In genomic region chr7:98705620-98706019, GRCh38 we compare ENCODE assay signal across 29 cellular contexts.
"Had no signal": no experiment of that assay in that cellular context is flagged by ENCODE, and none has a peak within 500 bp of the region (broad histone marks: within the 10 kb centered on the region; RNA-seq: fewer than 3 reads in every experiment).

No MANE protein-coding gene starts in this region.

- H3K4me3 Mint-ChIP-seq: dendritic cell treated with granulocyte-macrophage colony-stimulating factor and Interleukin-4, amounts not matched to agents 40 ng/mL and 50 ng/mL, for 4 days; effector memory CD8-positive, alpha-beta T cell; endodermal cell; memory B cell; mesothelial cell of epicardium had no signal

- H3K27me3 ChIP-seq: colonic mucosa, gastrocnemius medialis had no signal

- FAIRE-seq: endometrium, islet of Langerhans, keratinocyte had no signal

- H3K27ac Mint-ChIP-seq: dendritic cell treated with granulocyte-macrophage colony-stimulating factor and Interleukin-4, amounts not matched to agents 40 ng/mL and 50 ng/mL, for 4 days; effector memory CD8-positive, alpha-beta T cell; endodermal cell; memory B cell; mesothelial cell of epicardium had no signal

- H3K9me3 Mint-ChIP-seq: dendritic cell treated with granulocyte-macrophage colony-stimulating factor and Interleukin-4, amounts not matched to agents 40 ng/mL and 50 ng/mL, for 4 days; effector memory CD8-positive, alpha-beta T cell; endodermal cell; mesothelial cell of epicardium had no signal

- H3K27ac ChIP-seq: colonic mucosa, epithelial cell of prostate, esophagus squamous epithelium, gastrocnemius medialis, heart right ventricle, left lung had no signal

- ATAC-seq: effector memory CD8-positive, alpha-beta T cell; esophagus mucosa; gastrocnemius medialis; heart right ventricle; left cardiac atrium; left lung; left ventricle myocardium superior; mucosa of descending colon had no signal

- H3K36me3 ChIP-seq: colonic mucosa, esophagus squamous epithelium, gastrocnemius medialis, heart right ventricle, left lung had no signal

- H3K4me1 Mint-ChIP-seq: endodermal cell, memory B cell, mesothelial cell of epicardium had no signal

- H3K4me1 ChIP-seq: colonic mucosa, esophagus squamous epithelium, gastrocnemius medialis, heart right ventricle, left lung had no signal

- H3K4me3 ChIP-seq: colonic mucosa, esophagus squamous epithelium, gastrocnemius medialis, heart right ventricle, left lung, lung, mucosa of descending colon had no signal

- DNase-seq: colonic mucosa; cortex of kidney; effector CD8-positive, alpha-beta T cell; effector memory CD8-positive, alpha-beta T cell; endodermal cell; erythroblast; esophagus squamous epithelium; foreskin fibroblast; foreskin melanocyte; gastrocnemius medialis; glutamatergic neuron; head of caudate nucleus; heart right ventricle; hippocampal formation; left cardiac atrium; left lung; left ventricle myocardium superior; mammary epithelial cell; mesendoderm; mucosa of descending colon had no signal

- H3K9me3 ChIP-seq: colonic mucosa, esophagus squamous epithelium, gastrocnemius medialis, heart right ventricle, left lung, mucosa of descending colon had no signal

- H3K36me3 Mint-ChIP-seq: memory B cell, mesothelial cell of epicardium had no signal
